ENCODE assay signal across 27 cellular contexts in the genomic region with DNA sequence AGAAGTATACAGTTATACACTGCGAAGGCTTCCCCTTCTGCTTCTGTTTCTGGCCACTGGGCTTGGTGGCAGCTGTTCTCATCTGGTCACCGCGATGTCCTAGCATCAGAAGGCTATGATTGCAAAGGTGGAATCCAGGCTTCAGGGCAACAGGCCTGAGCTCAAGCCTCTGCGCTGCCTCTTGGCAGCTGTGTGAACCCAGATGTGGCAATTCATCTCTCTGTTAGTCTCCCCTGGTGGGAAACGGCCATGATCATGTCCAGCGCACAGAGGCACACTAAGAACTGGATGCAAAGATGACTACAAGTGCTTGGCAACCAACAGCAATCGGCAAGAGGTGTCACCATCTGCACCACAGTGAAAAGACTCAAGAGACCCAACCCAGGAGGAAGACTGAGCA.
"Had no signal": no experiment of that assay in that cellular context is flagged by ENCODE, and none has a peak within 500 bp of the region (broad histone marks: within the 10 kb centered on the region; RNA-seq: fewer than 3 reads in every experiment).

No MANE protein-coding gene starts in this region.

- H3K27me3 ChIP-seq: esophagus squamous epithelium, ovary, tibial nerve, upper lobe of left lung, uterus had no signal

- DNase-seq: central memory CD4-positive, alpha-beta T cell; dermis blood vessel endothelial cell; effector memory CD8-positive, alpha-beta T cell; erythroblast; esophagus squamous epithelium; foreskin melanocyte; glutamatergic neuron; hypothalamus; kidney; lower lobe of right lung; naive thymus-derived CD8-positive, alpha-beta T cell; nephron progenitor cell; nucleus accumbens; ovary; retina; stimulated activated CD4-positive, alpha-beta T cell treated with anti-CD3 and anti-CD28 coated beads, Interleukin-12 subunit alpha, Interleukin-12 subunit beta, amount 100 ng/mL, for 4 hours; stimulated activated CD4-positive, alpha-beta T cell treated with anti-CD3 and anti-CD28 coated beads, Interleukin-1b, Interleukin-23, amount 100 ng/mL, for 48 hours; stimulated activated CD4-positive, alpha-beta T cell treated with anti-CD3 and anti-CD28 coated beads, Interleukin-4, amount 100 ng/mL, for 1 hour; stimulated activated CD8-positive, alpha-beta memory T cell treated with anti-CD3 and anti-CD28 coated beads, Interleukin-4, amount 100 ng/mL, for 48 hours; stimulated activated naive CD4-positive, alpha-beta T cell; upper lobe of left lung; uterus had no signal

- H3K9me3 ChIP-seq: esophagus squamous epithelium, lower lobe of right lung, ovary, thoracic aorta, tibial nerve, upper lobe of left lung, uterus had no signal

- H3K4me3 Mint-ChIP-seq: effector memory CD8-positive, alpha-beta T cell; naive thymus-derived CD8-positive, alpha-beta T cell; nephron progenitor cell had no signal

- H3K27ac Mint-ChIP-seq: effector memory CD8-positive, alpha-beta T cell; nephron progenitor cell had no signal

- H3K9me3 Mint-ChIP-seq: effector memory CD8-positive, alpha-beta T cell had no signal

- H3K36me3 Mint-ChIP-seq: naive thymus-derived CD8-positive, alpha-beta T cell had no signal

- H3K27ac ChIP-seq: esophagus squamous epithelium, lower lobe of right lung, ovary, thoracic aorta, tibial nerve, upper lobe of left lung, uterus had no signal

- H3K4me3 ChIP-seq: esophagus squamous epithelium, lower lobe of right lung, ovary, smooth muscle cell, thoracic aorta, tibial nerve, upper lobe of left lung, uterus had no signal

- H3K4me2 ChIP-seq: smooth muscle cell had no signal

- ATAC-seq: effector memory CD8-positive, alpha-beta T cell; left lobe of liver; lower lobe of right lung; naive thymus-derived CD8-positive, alpha-beta T cell; sciatic nerve had no signal

- H3K36me3 ChIP-seq: esophagus squamous epithelium, lower lobe of right lung, ovary, thoracic aorta, tibial nerve, upper lobe of left lung, uterus had no signal

- H3K4me1 ChIP-seq: esophagus squamous epithelium, lower lobe of right lung, tibial nerve, upper lobe of left lung, uterus had no signal
